1 cellular context compared by ENCODE assay signal in genomic region chr19:13152356-13152853, GRCh38.
TF ChIP-seq lines count a peak whose summit lies in the region.

No MANE protein-coding gene starts in this region.

TF ChIP-seq in WTC11, 78 proteins besides CTCF, POLR2A, EP300 and RAD21 (continued from another document):
- TF ChIP-seq, protein P1, sequence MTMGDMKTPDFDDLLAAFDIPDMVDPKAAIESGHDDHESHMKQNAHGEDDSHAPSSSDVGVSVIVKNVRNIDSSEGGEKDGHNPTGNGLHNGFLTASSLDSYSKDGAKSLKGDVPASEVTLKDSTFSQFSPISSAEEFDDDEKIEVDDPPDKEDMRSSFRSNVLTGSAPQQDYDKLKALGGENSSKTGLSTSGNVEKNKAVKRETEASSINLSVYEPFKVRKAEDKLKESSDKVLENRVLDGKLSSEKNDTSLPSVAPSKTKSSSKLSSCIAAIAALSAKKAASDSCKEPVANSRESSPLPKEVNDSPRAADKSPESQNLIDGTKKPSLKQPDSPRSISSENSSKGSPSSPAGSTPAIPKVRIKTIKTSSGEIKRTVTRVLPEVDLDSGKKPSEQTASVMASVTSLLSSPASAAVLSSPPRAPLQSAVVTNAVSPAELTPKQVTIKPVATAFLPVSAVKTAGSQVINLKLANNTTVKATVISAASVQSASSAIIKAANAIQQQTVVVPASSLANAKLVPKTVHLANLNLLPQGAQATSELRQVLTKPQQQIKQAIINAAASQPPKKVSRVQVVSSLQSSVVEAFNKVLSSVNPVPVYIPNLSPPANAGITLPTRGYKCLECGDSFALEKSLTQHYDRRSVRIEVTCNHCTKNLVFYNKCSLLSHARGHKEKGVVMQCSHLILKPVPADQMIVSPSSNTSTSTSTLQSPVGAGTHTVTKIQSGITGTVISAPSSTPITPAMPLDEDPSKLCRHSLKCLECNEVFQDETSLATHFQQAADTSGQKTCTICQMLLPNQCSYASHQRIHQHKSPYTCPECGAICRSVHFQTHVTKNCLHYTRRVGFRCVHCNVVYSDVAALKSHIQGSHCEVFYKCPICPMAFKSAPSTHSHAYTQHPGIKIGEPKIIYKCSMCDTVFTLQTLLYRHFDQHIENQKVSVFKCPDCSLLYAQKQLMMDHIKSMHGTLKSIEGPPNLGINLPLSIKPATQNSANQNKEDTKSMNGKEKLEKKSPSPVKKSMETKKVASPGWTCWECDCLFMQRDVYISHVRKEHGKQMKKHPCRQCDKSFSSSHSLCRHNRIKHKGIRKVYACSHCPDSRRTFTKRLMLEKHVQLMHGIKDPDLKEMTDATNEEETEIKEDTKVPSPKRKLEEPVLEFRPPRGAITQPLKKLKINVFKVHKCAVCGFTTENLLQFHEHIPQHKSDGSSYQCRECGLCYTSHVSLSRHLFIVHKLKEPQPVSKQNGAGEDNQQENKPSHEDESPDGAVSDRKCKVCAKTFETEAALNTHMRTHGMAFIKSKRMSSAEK (CRISPR knock-in tag; IDR thresholded peaks at IDR 0.05; ENCODE audit: borderline replicate concordance): 0 out of 2 replicates have a peak, but pooled peaks have one; percentile 29
- peak; percentile 17; the same call in 1 of the 2 replicates for TF ChIP-seq NFATC4 (CRISPR knock-in tag; IDR thresholded peaks at IDR 0.05)
